In the genomic region with DNA sequence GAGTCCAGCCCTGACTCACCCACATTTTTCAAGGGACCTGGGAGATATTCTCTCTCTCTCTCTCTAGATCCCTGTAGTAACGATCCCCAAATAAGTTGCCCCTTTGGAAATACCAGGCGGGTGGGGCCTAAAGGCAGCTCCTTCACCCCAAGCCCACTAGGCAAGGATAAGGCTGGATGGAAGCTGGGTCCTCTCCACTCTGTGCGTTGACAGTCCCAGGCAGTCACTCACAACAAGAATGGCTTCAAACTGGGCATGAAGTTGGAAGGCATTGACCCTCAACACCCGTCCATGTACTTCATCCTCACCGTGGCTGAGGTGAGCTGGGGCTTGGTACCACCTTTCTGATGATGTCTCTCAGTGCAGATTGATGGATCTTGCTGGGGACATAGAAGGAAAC, we compare ENCODE assay signal across 22 cellular contexts. TPM values are rescaled to one million over a fixed set of nuclear protein-coding genes. Genes with fewer than 3 reads are reported as not detected.
"Had no signal": no experiment of that assay in that cellular context is flagged by ENCODE, and none has a peak within 500 bp of the region (broad histone marks: within the 10 kb centered on the region; RNA-seq: fewer than 3 reads in every experiment).

No MANE protein-coding gene starts in this region.

- H3K9me3 ChIP-seq: esophagus squamous epithelium, lower lobe of right lung, neutrophil, sigmoid colon, transverse colon, vagina had no signal

- H3K9me3 Mint-ChIP-seq: dendritic cell treated with granulocyte-macrophage colony-stimulating factor and Interleukin-4, amounts not matched to agents 40 ng/mL and 50 ng/mL, for 4 days; natural killer cell; stimulated activated naive B cell treated with anti-CD40 and anti-IgM and Interleukin-4, amounts not matched to agents 10 μg/mL and 1 μg/mL and 100 μg/mL, for 72 hours had no signal

- H3K27ac ChIP-seq: esophagus squamous epithelium, lower lobe of right lung, neutrophil, parathyroid adenoma, sigmoid colon, transverse colon, vagina had no signal

- DNase-seq: cerebellar nuclear complex; effector memory CD4-positive, alpha-beta T cell; erythroblast; esophagus squamous epithelium; foreskin melanocyte; glutamatergic neuron; hypothalamus; immature natural killer cell; left ventricle myocardium superior; lower lobe of right lung; natural killer cell; sigmoid colon; stimulated activated CD4-positive, alpha-beta T cell treated with anti-CD3 and anti-CD28 coated beads, Interleukin-15, amount 100 ng/mL, for 24 hours; stimulated activated CD4-positive, alpha-beta T cell treated with anti-CD3 and anti-CD28 coated beads, Interleukin-2, amount 100 ng/mL, for 48 hours; stimulated activated naive B cell treated with anti-CD40 and anti-IgM and Interleukin-4, amounts not matched to agents 10 μg/mL and 1 μg/mL and 100 μg/mL, for 72 hours; transverse colon had no signal

- ATAC-seq: lower lobe of right lung; natural killer cell; stimulated activated naive B cell treated with anti-CD40 and anti-IgM and Interleukin-4, amounts not matched to agents 10 μg/mL and 1 μg/mL and 100 μg/mL, for 72 hours had no signal

- H3K4me1 ChIP-seq: esophagus squamous epithelium, lower lobe of right lung, parathyroid adenoma, sigmoid colon, transverse colon, vagina had no signal

- H3K27me3 Mint-ChIP-seq: dendritic cell treated with granulocyte-macrophage colony-stimulating factor and Interleukin-4, amounts not matched to agents 40 ng/mL and 50 ng/mL, for 4 days; progenitor cell of endocrine pancreas; stimulated activated naive CD8-positive, alpha-beta T cell treated with anti-CD3 and anti-CD28 coated beads, Interleukin-15, Interleukin-2, amounts not matched to agents 100 ng/mL and 50 ng/mL, for 24 hours had no signal

- H3K4me1 Mint-ChIP-seq: natural killer cell; stimulated activated naive B cell treated with anti-CD40 and anti-IgM and Interleukin-4, amounts not matched to agents 10 μg/mL and 1 μg/mL and 100 μg/mL, for 72 hours had no signal

- H3K4me3 Mint-ChIP-seq: dendritic cell treated with granulocyte-macrophage colony-stimulating factor and Interleukin-4, amounts not matched to agents 40 ng/mL and 50 ng/mL, for 4 days; immature natural killer cell; natural killer cell; stimulated activated naive B cell treated with anti-CD40 and anti-IgM and Interleukin-4, amounts not matched to agents 10 μg/mL and 1 μg/mL and 100 μg/mL, for 72 hours; stimulated activated naive CD8-positive, alpha-beta T cell treated with anti-CD3 and anti-CD28 coated beads, Interleukin-15, Interleukin-2, amounts not matched to agents 100 ng/mL and 50 ng/mL, for 24 hours had no signal

- H3K4me3 ChIP-seq: esophagus squamous epithelium, lower lobe of right lung, sigmoid colon, transverse colon, vagina had no signal

- H3K27me3 ChIP-seq: esophagus squamous epithelium, neutrophil, sigmoid colon, transverse colon, vagina had no signal

- H3K36me3 Mint-ChIP-seq: natural killer cell had no signal

- H3K36me3 ChIP-seq: lower lobe of right lung, neutrophil, sigmoid colon, transverse colon, vagina had no signal

- H3K27ac Mint-ChIP-seq: dendritic cell treated with granulocyte-macrophage colony-stimulating factor and Interleukin-4, amounts not matched to agents 40 ng/mL and 50 ng/mL, for 4 days; natural killer cell; stimulated activated naive B cell treated with anti-CD40 and anti-IgM and Interleukin-4, amounts not matched to agents 10 μg/mL and 1 μg/mL and 100 μg/mL, for 72 hours; stimulated activated naive CD8-positive, alpha-beta T cell treated with anti-CD3 and anti-CD28 coated beads, Interleukin-15, Interleukin-2, amounts not matched to agents 100 ng/mL and 50 ng/mL, for 24 hours had no signal

RNA-seq across cellular contexts. Expression of a gene that starts 29.8 kb away (rescaled TPM):
- polyA plus RNA-seq: immature natural killer cell had no signal
